ENCODE assay signal across 8 cellular contexts in genomic region chr16:1678500-1679098, GRCh38. TPM values are rescaled to one million over a fixed set of nuclear protein-coding genes. Genes with fewer than 3 reads are reported as not detected.
DNase-seq lines count a peak whose midpoint lies in the region; TF ChIP-seq lines count a peak whose summit lies in the region.

No MANE protein-coding gene starts in this region.

- H3K9me3 ChIP-seq in mesodermal cell (ENCODE audit: control insufficient read depth, low read length), result no peaks in the 10 kb centered on the region

- DNase-seq in NCI-H82 (lab: John Stamatoyannopoulos, UW) (peak; percentile 51), NCI-H82 treated with DMSO at 0.1 percent for 48 hours (lab: John Stamatoyannopoulos, UW; ENCODE audit: unreplicated experiment) (no peak), dermis microvascular lymphatic vessel endothelial cell (ENCODE audit: low read depth in 2 of 2) (peak; percentile 17 to 54), GM13976 (ENCODE audit: low spot score) (no peak)
- DNase-seq in Jurkat, Clone E6-1 (ENCODE audit: low read depth, low spot score), result no peak
- DNase-seq in activated CD4-positive, alpha-beta T cell treated with anti-CD3 and anti-CD28 coated beads for 24 hours (ENCODE audit: low read depth in 2 of 2), result peak; percentile 10 to 27
- peak; percentile 12 to 34 for DNase-seq in stimulated activated CD8-positive, alpha-beta memory T cell treated with anti-CD3 and anti-CD28 coated beads, Interleukin-15, amount 100 ng/mL, for 4 hours (ENCODE audit: low read depth in 2 of 2)

- H3K4me3 ChIP-seq in Jurkat, Clone E6-1 (ENCODE audit: low read length), result peak overlapping the region; percentile 87
- H3K4me3 ChIP-seq in mesodermal cell (ENCODE audit: extremely low read depth, insufficient read depth, low read length, poor library complexity, severe bottlenecking), result peak overlapping the region; percentile 94

- no peak for TF ChIP-seq CTCF in GM13976 (IDR thresholded peaks at IDR 0.05; ENCODE audit: borderline replicate concordance, control extremely low read depth, extremely low read depth, insufficient read depth, missing control alignments)

- in situ Hi-C loops in GM13976 (cut with MboI; ENCODE audit: low sequenced_read_pairs, unreplicated experiment), result no loop called here

- H3K36me3 ChIP-seq in mesodermal cell (ENCODE audit: control insufficient read depth, insufficient read depth, low read length), result peaks cover 63% of the 10 kb centered on the region

- 0 to 1% methylated on average over 30 to 32 of the region's 45 CpGs for WGBS in mesodermal cell (ENCODE audit: insufficient coverage in 2 of 2), 2 experiments

- peaks cover 34% of the 10 kb centered on the region for H3K4me1 ChIP-seq in mesodermal cell (ENCODE audit: control insufficient read depth, insufficient read depth, low read length, poor library complexity, severe bottlenecking)

- H3K27ac ChIP-seq in mesodermal cell (ENCODE audit: low read depth, low read length, severe bottlenecking), result peak overlapping the region; percentile 59

RNA-seq across cellular contexts. Expression of gene JPT2, which starts 0.5 kb away (rescaled TPM):
- 111 TPM for polyA plus RNA-seq in Jurkat, Clone E6-1 (2012; ENCODE audit: insufficient read depth, insufficient read length)
- 42.5 and 56.1 TPM in 2 replicates for total RNA-seq in dermis microvascular lymphatic vessel endothelial cell
- 106 TPM for polyA plus RNA-seq in mesodermal cell (2013, experiment 1 of 2)
- polyA plus RNA-seq in mesodermal cell (2013, experiment 2 of 2), result 90.5 TPM

RNA-seq across cellular contexts. Expression of gene MAPK8IP3, which starts 27.4 kb away (rescaled TPM):
- polyA plus RNA-seq in Jurkat, Clone E6-1 (2012; ENCODE audit: insufficient read depth, insufficient read length), result 45.7 TPM
- total RNA-seq in dermis microvascular lymphatic vessel endothelial cell, result 13.9 and 25.7 TPM in 2 replicates
- 77.3 TPM for polyA plus RNA-seq in mesodermal cell (2013, experiment 1 of 2)
- polyA plus RNA-seq in mesodermal cell (2013, experiment 2 of 2), result 50.7 TPM

Comparison
In these comparisons a context has a peak if more than half of its experiments do, and no peak if none do; other contexts are left out.
1. DNase-seq: peak in NCI-H82 (single experiment), activated CD4-positive, alpha-beta T cell treated with anti-CD3 and anti-CD28 coated beads for 24 hours (2 of 2), dermis microvascular lymphatic vessel endothelial cell (2 of 2) and stimulated activated CD8-positive, alpha-beta memory T cell treated with anti-CD3 and anti-CD28 coated beads, Interleukin-15, amount 100 ng/mL, for 4 hours (2 of 2); none in NCI-H82 treated with DMSO at 0.1 percent for 48 hours (single experiment), Jurkat, Clone E6-1 (single experiment) and GM13976 (single experiment).